Comparison of ENCODE assay signal across 17 cellular contexts in genomic region chr11:35791088-35791958, GRCh38.
DNase-seq lines count a peak whose midpoint lies in the region; ATAC-seq, FAIRE-seq and TF ChIP-seq lines count a peak whose summit lies in the region.
"Had no signal": no experiment of that assay in that cellular context is flagged by ENCODE, and none has a peak within 500 bp of the region (broad histone marks: within the 10 kb centered on the region; RNA-seq: fewer than 3 reads in every experiment).

No MANE protein-coding gene starts in this region.

- H4K5ac ChIP-seq in IMR-90 (ENCODE audit: low read depth, low read length) (no peak overlapping the region), mesendoderm (ENCODE audit: low read length) (no peak overlapping the region)

- no peak overlapping the region for H2AFZ ChIP-seq in IMR-90 (replicated peaks; ENCODE audit: low read length, poor library complexity)
- H2AFZ ChIP-seq: parathyroid adenoma had no signal

- FAIRE-seq in H54 (lab: Jason Lieb, UNC): no peak
- FAIRE-seq: GM12892 had no signal

- H3K4me2 ChIP-seq in IMR-90 (ENCODE audit: low read depth, low read length) (no peak overlapping the region), mesendoderm (ENCODE audit: low read length) (no peak overlapping the region)

- H4K8ac ChIP-seq in IMR-90 (ENCODE audit: low read depth in 2 of 2, low read length in 2 of 2) (no peak overlapping the region), mesendoderm (ENCODE audit: low read depth, low read length) (no peak overlapping the region)

- intact Hi-C loops in IMR-90 (cut with micrococcal nuclease): no loop called here

- no peak overlapping the region for H3K4ac ChIP-seq in IMR-90 (ENCODE audit: low read depth, low read length)
- H3K4ac ChIP-seq in mesendoderm (ENCODE audit: low read depth, low read length): no peak overlapping the region

- H3K9ac ChIP-seq in IMR-90 (ENCODE audit: low read depth, low read length) (no peak overlapping the region), mesendoderm (ENCODE audit: low read length) (no peak overlapping the region)
- H3K9ac ChIP-seq: parathyroid adenoma had no signal

- H4K20me1 ChIP-seq in IMR-90 (ENCODE audit: insufficient read depth, low read length): peaks cover 43% of the 10 kb centered on the region

- H3K9me3 ChIP-seq in IMR-90 (ENCODE audit: control insufficient read depth, insufficient read depth, low read length): no peaks in the 10 kb centered on the region
- H3K9me3 ChIP-seq: upper lobe of right lung had no signal

- H2AK5ac ChIP-seq in IMR-90 (ENCODE audit: low read depth, low read length): no peak overlapping the region
- H2AK5ac ChIP-seq in mesendoderm (ENCODE audit: low read length): no peak overlapping the region

- ATAC-seq in IMR-90 (ENCODE audit: low read depth) (peak; percentile 35; the same call in 1 of the 2 replicates), GM21390 (IDR thresholded peaks at IDR 0.05; ENCODE audit: unreplicated experiment) (no peak)
- ATAC-seq: activated naive CD8-positive, alpha-beta T cell treated with anti-CD3 and anti-CD28 coated beads, Interleukin-2, amount 50 U/mL, for 24 hours; HCT116; upper lobe of right lung had no signal

- H3K9me1 ChIP-seq in IMR-90 (ENCODE audit: insufficient read depth, low read length): peaks cover 32% of the 10 kb centered on the region

- TF ChIP-seq CTCF in IMR-90 (conservative IDR thresholded peaks at IDR 0.05; ENCODE audit: low read depth, low read length): no peak

- H3K23ac ChIP-seq in IMR-90 (ENCODE audit: low read depth, low read length) (no peak overlapping the region), mesendoderm (ENCODE audit: low read length) (no peak overlapping the region)

- BruUV-seq in IMR-90 (replicated peaks; lab: Mats Ljungman, UMichigan): no TSS peak

- CTCF ChIA-PET in IMR-90 (lab: Yijun Ruan, JAX): interaction anchor here (2.1 kb wide), 1 partner anchor 31 kb away, joined by 9 read pairs; no protein-coding TSS in a partner anchor

- no peak overlapping the region for H2BK120ac ChIP-seq in IMR-90 (ENCODE audit: low read depth, low read length)
- H2BK120ac ChIP-seq in mesendoderm (ENCODE audit: low read depth, low read length): no peak overlapping the region

- H3K36me3 ChIP-seq in IMR-90 (ENCODE audit: control insufficient read depth, insufficient read depth, low read length) (no peaks in the 10 kb centered on the region), mesendoderm (ENCODE audit: control insufficient read depth, insufficient read depth, low read length) (no peaks in the 10 kb centered on the region)
- H3K36me3 ChIP-seq: upper lobe of right lung had no signal

- H3K79me1 ChIP-seq in IMR-90 (ENCODE audit: low read depth in 1 of 2, low read length in 2 of 2) (peaks cover 42 to 77% of the 10 kb centered on the region in 2 experiments; a peak in 3 of 4 replicates), mesendoderm (ENCODE audit: low read length) (no peaks in the 10 kb centered on the region)

- H3K56ac ChIP-seq in IMR-90 (ENCODE audit: extremely low read depth, insufficient read depth, low read length) (no peak overlapping the region), mesendoderm (ENCODE audit: low read length) (no peak overlapping the region)

- no peak overlapping the region; the same call in 1 of the 2 replicates for H3K14ac ChIP-seq in IMR-90 (replicated peaks; ENCODE audit: low read depth, low read length)

- H3K27ac ChIP-seq in IMR-90 (ENCODE audit: insufficient read depth, low read length) (no peak overlapping the region), mesendoderm (ENCODE audit: low read depth, low read length) (no peak overlapping the region)
- H3K27ac ChIP-seq: parathyroid adenoma, upper lobe of right lung had no signal

- 67% methylated on average over 2 of the region's 6 CpGs; no CpG with 5 or more reads in 1 of the 2 experiments for WGBS in IMR-90 (ENCODE audit: extremely low coverage in 2 of 2, insufficient read length in 1 of 2), 2 experiments
- WGBS in mesendoderm (ENCODE audit: extremely low coverage, insufficient coverage, low lambda C conversion rate): no CpG with 5 or more reads among the region's 6 CpGs

- H2BK15ac ChIP-seq in IMR-90 (ENCODE audit: low read depth, low read length) (no peak overlapping the region), mesendoderm (replicated peaks; ENCODE audit: low read depth) (no peak overlapping the region)

- TF ChIP-seq POLR2A in IMR-90 (IDR thresholded peaks at IDR 0.05; ENCODE audit: low read depth, low read length) (no peak), H54 (IDR thresholded peaks at IDR 0.05; ENCODE audit: low read depth, low read length) (no peak)

- dilution Hi-C loops in IMR-90 (cut with HindIII; ENCODE audit: low sequenced_read_pairs, unreplicated experiment): no loop called here

- in situ Hi-C loops in IMR-90 (cut with MboI; ENCODE audit: low sequenced_read_pairs): no loop called here

- peak; percentile 27 for DNase-seq in NCI-H2029 (lab: John Stamatoyannopoulos, UW)
- no peak for DNase-seq in NCI-H2029 treated with DMSO at 0.1 percent for 48 hours (lab: John Stamatoyannopoulos, UW)
- peak; percentile 43 for DNase-seq in IMR-90
- DNase-seq in NCI-H69 (lab: John Stamatoyannopoulos, UW): peak; percentile 97
- peak; percentile 58 for DNase-seq in mesendoderm
- DNase-seq in GM19238 (ENCODE audit: insufficient read length, low spot score): no peak
- no peak for DNase-seq in H54 (ENCODE audit: insufficient read length, low spot score)
- DNase-seq: activated CD4-positive, alpha-beta T cell treated with anti-CD3 and anti-CD28 coated beads, Interleukin-2, amount 50 U/mL, for 48 hours; activated naive CD8-positive, alpha-beta T cell treated with anti-CD3 and anti-CD28 coated beads, Interleukin-2, amount 50 U/mL, for 24 hours; cerebellar nuclear complex; endodermal cell; GDM1; upper lobe of right lung had no signal

- TF ChIP-seq RAD21 in IMR-90 (IDR thresholded peaks at IDR 0.05; ENCODE audit: low read length): no peak

- no peak overlapping the region for H2AK9ac ChIP-seq in IMR-90 (replicated peaks; ENCODE audit: low read depth, low read length, poor library complexity)

- no peak overlapping the region for H3K18ac ChIP-seq in IMR-90 (ENCODE audit: low read depth, low read length)
- no peak overlapping the region for H3K18ac ChIP-seq in mesendoderm (ENCODE audit: low read length)

- H3K4me1 ChIP-seq in IMR-90 (ENCODE audit: control insufficient read depth, insufficient read depth, low read length): peaks cover 21% of the 10 kb centered on the region
- H3K4me1 ChIP-seq in mesendoderm (ENCODE audit: control insufficient read depth, low read depth, low read length): no peaks in the 10 kb centered on the region

- H2BK20ac ChIP-seq in IMR-90 (ENCODE audit: low read depth, low read length): no peak overlapping the region

- no peaks in the 10 kb centered on the region for H3K79me2 ChIP-seq in mesendoderm (ENCODE audit: control insufficient read depth, insufficient read depth, low read length)
- H3K79me2 ChIP-seq: parathyroid adenoma had no signal

- H4K91ac ChIP-seq in IMR-90 (ENCODE audit: insufficient read depth, low read depth, low read length): no peak overlapping the region

- H2BK5ac ChIP-seq in IMR-90 (ENCODE audit: low read depth, low read length, poor library complexity, severe bottlenecking): no peak overlapping the region
- H2BK5ac ChIP-seq in mesendoderm (ENCODE audit: low read length): no peak overlapping the region

- POLR2A ChIA-PET in IMR-90 (lab: Charles Lee; ENCODE audit: unreplicated experiment): no interaction called here

- no peak overlapping the region for H3K4me3 ChIP-seq in IMR-90 (ENCODE audit: insufficient read depth, low read depth, low read length)
- no peak overlapping the region for H3K4me3 ChIP-seq in mesendoderm (ENCODE audit: low read length)
- H3K4me3 ChIP-seq: upper lobe of right lung had no signal

- no peaks in the 10 kb centered on the region for H3K27me3 ChIP-seq in IMR-90 (ENCODE audit: control insufficient read depth, insufficient read depth, low read length)
- H3K27me3 ChIP-seq in mesendoderm (ENCODE audit: insufficient read depth, low read length, poor library complexity): no peaks in the 10 kb centered on the region
- H3K27me3 ChIP-seq: upper lobe of right lung had no signal

TF ChIP-seq in IMR-90, 13 proteins besides CTCF, POLR2A, EP300 and RAD21:
- peak; percentile 45; the same call in 1 of the 2 replicates for TF ChIP-seq CEBPB (IDR thresholded peaks at IDR 0.05; ENCODE audit: low read depth, low read length)
- TF ChIP-seq MXI1 (IDR thresholded peaks at IDR 0.05; ENCODE audit: borderline replicate concordance, low read depth, low read length): no peak
TF ChIP-seq in IMR-90: peak in this region for 1.

Comparison
In these comparisons a context has a peak if more than half of its experiments do, and no peak if none do; other contexts are left out.
1. DNase-seq: peak in NCI-H2029 (single experiment), IMR-90 (single experiment), NCI-H69 (single experiment) and mesendoderm (single experiment); none in NCI-H2029 treated with DMSO at 0.1 percent for 48 hours (single experiment), GM19238 (single experiment) and H54 (single experiment).